ENCODE assay signal across 8 cellular contexts in genomic region chr4:97987019-97987648, GRCh38.
DNase-seq lines count a peak whose midpoint lies in the region; ATAC-seq and TF ChIP-seq lines count a peak whose summit lies in the region.

No MANE protein-coding gene starts in this region.

- no peaks in the 10 kb centered on the region for H3K27me3 ChIP-seq in A673 (replicated peaks; ENCODE audit: insufficient read depth, low read depth, low read length, poor library complexity)
- no peaks in the 10 kb centered on the region for H3K27me3 ChIP-seq in HCT116 (ENCODE audit: insufficient read depth, low read length)
- no peaks in the 10 kb centered on the region for H3K27me3 ChIP-seq in sigmoid colon
- H3K27me3 ChIP-seq in uterus, result no peaks in the 10 kb centered on the region

- CTCF ChIA-PET in A673 (lab: Charles Lee) (interaction anchor here (1.0 kb wide), 1 partner anchor 9 kb away, joined by 3 read pairs; no protein-coding TSS in a partner anchor), HCT116 (lab: Charles Lee) (interaction anchor here (0.7 to 1.3 kb wide), 12 partner anchors 14 to 1418 kb away, joined by 3 to 11 read pairs (median 4); partner anchors contain the start of gene STPG2), RWPE1 (lab: Yijun Ruan, JAX) (interaction anchor here (0.6 to 1.6 kb wide), 9 partner anchors 14 to 1670 kb away, joined by 3 to 5 read pairs (median 4); no protein-coding TSS in a partner anchor)

- no TSS peak for BruUV-seq in A673 (replicated peaks; lab: Mats Ljungman, UMichigan)
- BruUV-seq in HCT116 (replicated peaks; lab: Mats Ljungman, UMichigan), result no TSS peak

- no peaks in the 10 kb centered on the region for H4K20me1 ChIP-seq in HCT116 (ENCODE audit: insufficient read depth)

- no peaks in the 10 kb centered on the region for H3K79me2 ChIP-seq in HCT116 (ENCODE audit: insufficient read depth, low read length)

- no peak for TF ChIP-seq EP300 in sigmoid colon (IDR thresholded peaks at IDR 0.05)

- H3K4me3 ChIP-seq in A673 (ENCODE audit: low read depth, low read length, poor library complexity, severe bottlenecking), result no peak overlapping the region
- H3K4me3 ChIP-seq in HCT116 (replicated peaks in 1 of 2; ENCODE audit: low read depth in 1 of 2, low read length in 2 of 2), result no peak overlapping the region
- H3K4me3 ChIP-seq in sigmoid colon, result no peak overlapping the region
- H3K4me3 ChIP-seq in uterus, result no peak overlapping the region

- intact Hi-C loops in A673 (cut with micrococcal nuclease; ENCODE audit: unreplicated experiment) (no loop called here), HCT116 (cut with micrococcal nuclease) (loop anchor here (10.0 kb wide), 3 partner anchors 262 to 1612 kb away; no protein-coding TSS in a partner anchor), sigmoid colon (cut with DNase I) (no loop called here), uterus (cut with DNase I; ENCODE audit: low total_unique reads) (no loop called here)

- TF ChIP-seq POLR2A in HCT116 (IDR thresholded peaks at IDR 0.05; ENCODE audit: borderline replicate concordance, extremely low read depth, insufficient read depth, insufficient read length) (no peak), sigmoid colon (IDR thresholded peaks at IDR 0.05) (no peak), uterus (IDR thresholded peaks at IDR 0.05) (no peak)

- no peaks in the 10 kb centered on the region for H3K9me2 ChIP-seq in HCT116 (ENCODE audit: insufficient read depth)

- DNase-seq in A673 (ENCODE audit: low spot score), result peak; percentile 33
- DNase-seq in HCT116 (ENCODE audit: low read depth, low spot score), result peak; percentile 44
- DNase-seq in RWPE1 (ENCODE audit: low spot score), result peak; percentile 30
- peak; percentile 50 for DNase-seq in glomerular endothelial cell (ENCODE audit: extremely low read depth, low read depth, low spot score)
- no peak for DNase-seq in sigmoid colon
- no peak for DNase-seq in uterus
- no peak for DNase-seq in activated T-cell treated with anti-CD3 and anti-CD28 coated beads, Interleukin-2, amount 50 U/mL, for 48 hours

- TF ChIP-seq CTCF in A673 (conservative IDR thresholded peaks at IDR 0.05; ENCODE audit: low read depth, low read length) (peak; percentile 59), HCT116 (IDR thresholded peaks at IDR 0.05 in 2 of 3, conservative IDR thresholded peaks at IDR 0.05 in 1 of 3; ENCODE audit: borderline replicate concordance in 1 of 3, insufficient read depth in 1 of 3, low read depth in 2 of 3, low read length in 2 of 3) (peak; percentile 36 to 74 (median 59); a peak in 4 of 6 replicates), RWPE1 (conservative IDR thresholded peaks at IDR 0.05; ENCODE audit: low read depth) (peak; percentile 61), sigmoid colon (IDR thresholded peaks at IDR 0.05) (no peak), uterus (IDR thresholded peaks at IDR 0.05) (peak in 2 of 4 experiments; percentile 10 to 19)

- H3K36me3 ChIP-seq in A673 (ENCODE audit: insufficient read depth, low read length, poor library complexity, severe bottlenecking) (no peaks in the 10 kb centered on the region), HCT116 (ENCODE audit: control insufficient read depth in 1 of 2, insufficient read depth in 2 of 2, low read length in 2 of 2) (no peaks in the 10 kb centered on the region), sigmoid colon (no peaks in the 10 kb centered on the region), uterus (no peaks in the 10 kb centered on the region)

- 32 to 45% methylated on average over 2 of the region's 2 CpGs for WGBS in sigmoid colon, 2 donors

- ATAC-seq in HCT116, result 0 out of 2 replicates have a peak, but pooled peaks have one; percentile 49
- ATAC-seq in HG02884 (IDR thresholded peaks at IDR 0.05; ENCODE audit: unreplicated experiment), result no peak

- H3K9ac ChIP-seq in HCT116 (ENCODE audit: low read length), result no peak overlapping the region

- peak; percentile 79 for TF ChIP-seq RAD21 in HCT116 (IDR thresholded peaks at IDR 0.05; ENCODE audit: low read depth)

- POLR2A ChIA-PET in A673 (lab: Charles Lee; ENCODE audit: low non-redundant PET) (no interaction called here), HCT116 (lab: Charles Lee) (no interaction called here), RWPE1 (lab: Yijun Ruan, JAX; ENCODE audit: low non-redundant PET) (no interaction called here)

- H3K4me1 ChIP-seq in A673 (ENCODE audit: insufficient read depth, low read length, poor library complexity, severe bottlenecking) (no peaks in the 10 kb centered on the region), HCT116 (ENCODE audit: control insufficient read depth in 1 of 2, insufficient read depth in 2 of 2, low read length in 2 of 2) (no peaks in the 10 kb centered on the region), sigmoid colon (no peaks in the 10 kb centered on the region), uterus (no peaks in the 10 kb centered on the region)

- no peak overlapping the region for H3K4me2 ChIP-seq in HCT116 (ENCODE audit: low read length)

- H3K27ac ChIP-seq in A673 (ENCODE audit: low read depth, low read length, poor library complexity, severe bottlenecking) (no peak overlapping the region), HCT116 (ENCODE audit: low read depth, low read length) (no peak overlapping the region), RWPE1 (no peak overlapping the region), sigmoid colon (no peak overlapping the region), uterus (no peak overlapping the region)

- no peaks in the 10 kb centered on the region for H3K9me3 ChIP-seq in A673 (ENCODE audit: low read depth, low read length, poor library complexity, severe bottlenecking)
- peaks cover 0 to 3% of the 10 kb centered on the region in 2 experiments; a peak in 1 of 4 replicates for H3K9me3 ChIP-seq in HCT116 (ENCODE audit: control insufficient read depth in 1 of 2, insufficient read depth in 1 of 2, low read depth in 1 of 2, low read length in 2 of 2)
- H3K9me3 ChIP-seq in sigmoid colon, result no peaks in the 10 kb centered on the region
- H3K9me3 ChIP-seq in uterus, result no peaks in the 10 kb centered on the region

- no peak overlapping the region for H2AFZ ChIP-seq in HCT116 (ENCODE audit: low read depth, low read length, poor library complexity, severe bottlenecking)

- RAD21 ChIA-PET in HCT116 (lab: Charles Lee; ENCODE audit: low non-redundant PET in 1 of 2, low total read pairs in 2 of 2, uncharacterized antibody in 2 of 2, unreplicated experiment in 2 of 2), result interaction anchor here in 1 of 2 experiments (0.8 kb wide), 1 partner anchor 267 kb away, joined by 3 read pairs; no protein-coding TSS in a partner anchor

TF ChIP-seq in HCT116, 20 proteins besides CTCF, POLR2A, EP300 and RAD21 (continues in another document):
- TF ChIP-seq SRF (IDR thresholded peaks at IDR 0.05; ENCODE audit: low read depth) (no peak), FOSL1 (IDR thresholded peaks at IDR 0.05; ENCODE audit: low read depth) (no peak), ZFX (IDR thresholded peaks at IDR 0.05) (no peak), EZH2 (IDR thresholded peaks at IDR 0.05) (no peak), JUND (IDR thresholded peaks at IDR 0.05) (no peak), ZBTB33 (IDR thresholded peaks at IDR 0.05; ENCODE audit: extremely low read depth, insufficient replicate concordance, low read length) (no peak), MAX (IDR thresholded peaks at IDR 0.05) (no peak), SP1 (IDR thresholded peaks at IDR 0.05; ENCODE audit: low read depth) (no peak), TCF7L2 (IDR thresholded peaks at IDR 0.05; ENCODE audit: borderline replicate concordance, extremely low read depth, insufficient read depth, insufficient read length) (no peak), SIN3A (IDR thresholded peaks at IDR 0.05; ENCODE audit: low read depth) (no peak), REST (IDR thresholded peaks at IDR 0.05; ENCODE audit: low read depth) (no peak)

Comparison
In these comparisons a context has a peak if more than half of its experiments do, and no peak if none do; other contexts are left out.
1. DNase-seq: peak in A673 (single experiment), HCT116 (single experiment), RWPE1 (single experiment) and glomerular endothelial cell (single experiment); none in sigmoid colon (single experiment), uterus (0 of 2) and activated T-cell treated with anti-CD3 and anti-CD28 coated beads, Interleukin-2, amount 50 U/mL, for 48 hours (0 of 2).
2. CTCF ChIP-seq: peak in A673 (single experiment), HCT116 (3 of 3) and RWPE1 (single experiment); none in sigmoid colon (0 of 4).